ENCODE assay signal across 22 cellular contexts in the genomic region with DNA sequence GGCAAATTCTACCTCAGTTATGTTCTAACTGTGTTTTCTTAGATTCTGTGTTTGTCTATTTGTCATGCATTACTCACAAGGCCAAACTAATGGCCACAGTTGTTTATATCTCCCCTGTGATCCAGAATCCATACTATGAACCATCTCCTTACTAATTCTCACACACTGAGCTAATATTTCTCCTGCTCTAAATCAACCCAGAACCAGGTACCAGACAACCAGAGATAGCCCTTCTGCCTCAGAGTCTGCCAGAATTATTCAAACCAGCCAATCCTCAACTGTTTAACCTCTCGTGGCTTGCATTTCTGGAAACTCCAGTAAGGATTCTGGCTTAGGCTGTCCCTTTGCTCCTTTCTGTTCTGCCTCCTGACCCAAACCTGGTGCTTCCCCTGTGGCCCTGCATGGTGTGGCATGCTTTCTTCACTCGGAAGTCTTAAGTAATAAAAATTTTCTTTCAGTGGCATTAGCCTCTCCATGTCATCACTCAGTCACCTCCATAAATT. TPM values are rescaled to one million over a fixed set of nuclear protein-coding genes. Genes with fewer than 3 reads are reported as not detected.
DNase-seq lines count a peak whose midpoint lies in the region; ATAC-seq and TF ChIP-seq lines count a peak whose summit lies in the region.
"Had no signal": no experiment of that assay in that cellular context is flagged by ENCODE, and none has a peak within 500 bp of the region (broad histone marks: within the 10 kb centered on the region; RNA-seq: fewer than 3 reads in every experiment).

No MANE protein-coding gene starts in this region.

- TF ChIP-seq POLR2A in gastroesophageal sphincter (IDR thresholded peaks at IDR 0.05): no peak

- H3K36me3 Mint-ChIP-seq in activated CD4-positive, alpha-beta T cell treated with anti-CD3 and anti-CD28 coated beads for 36 hours (ENCODE audit: low read depth): no peaks in the 10 kb centered on the region
- H3K36me3 Mint-ChIP-seq in activated T-helper 1 cell treated with anti-CD3 and anti-CD28 coated beads, Interleukin-12 subunit alpha, Interleukin-12 subunit beta, Interleukin-2, Interleukin-4 antibody, amounts not matched to agents 30 ng/mL and 10 ng/mL and 1 ng/mL, durations not matched to agents 14 hours and 24 hours and 36 hours (ENCODE audit: low read depth): no peaks in the 10 kb centered on the region
- H3K36me3 Mint-ChIP-seq in naive thymus-derived CD4-positive, alpha-beta T cell: peaks cover 0 to 5% (median 0%) of the 10 kb centered on the region in 5 donors

- POLR2A ChIA-PET in activated CD4-positive, alpha-beta T cell treated with anti-CD3 and anti-CD28 coated beads for 36 hours (lab: Charles Lee): no interaction called here
- POLR2A ChIA-PET in naive thymus-derived CD4-positive, alpha-beta T cell (lab: Charles Lee): no interaction called here

- 58 to 71% methylated on average over 1 to 2 of the region's 2 CpGs for WGBS in gastroesophageal sphincter (ENCODE audit: low coverage in 1 of 2), 2 donors

- DNase-seq in activated CD4-positive, alpha-beta T cell treated with anti-CD3 and anti-CD28 coated beads for 36 hours: no peak
- no peak for DNase-seq in activated CD4-positive, alpha-beta T cell treated with anti-CD3 and anti-CD28 coated beads, Interleukin-2, amount 50 U/mL, for 1 hour
- peak; percentile 60 for DNase-seq in HCEC 1CT
- DNase-seq in activated T-helper 1 cell treated with anti-CD3 and anti-CD28 coated beads, Interleukin-12 subunit alpha, Interleukin-12 subunit beta, Interleukin-2, Interleukin-4 antibody, amounts not matched to agents 30 ng/mL and 10 ng/mL and 1 ng/mL, durations not matched to agents 14 hours and 24 hours and 36 hours (ENCODE audit: low spot score): no peak
- no peak for DNase-seq in naive thymus-derived CD4-positive, alpha-beta T cell
- no peak for DNase-seq in stimulated activated CD4-positive, alpha-beta T cell treated with anti-CD3 and anti-CD28 coated beads, Interleukin-2, amount 100 ng/mL, for 24 hours
- DNase-seq in left lobe of liver (ENCODE audit: low spot score): no peak
- DNase-seq: activated B cell treated with CpG ODN at 0.5 μM for 24 hours; CD4-positive, alpha-beta T cell; DND-41; hypothalamus; left cardiac atrium; NCI-H1436; NCI-H226; sigmoid colon; stimulated activated CD4-positive, alpha-beta T cell treated with anti-CD3 and anti-CD28 coated beads, Interleukin-4, amount 100 ng/mL, for 24 hours; stimulated activated CD8-positive, alpha-beta memory T cell treated with anti-CD3 and anti-CD28 coated beads, Interleukin-4, amount 100 ng/mL, for 48 hours; transverse colon had no signal

- intact Hi-C loops in activated CD4-positive, alpha-beta T cell treated with anti-CD3 and anti-CD28 coated beads for 36 hours (cut with DNase I, micrococcal nuclease): no loop called here
- intact Hi-C loops in activated T-helper 1 cell treated with anti-CD3 and anti-CD28 coated beads, Interleukin-12 subunit alpha, Interleukin-12 subunit beta, Interleukin-2, Interleukin-4 antibody, amounts not matched to agents 30 ng/mL and 10 ng/mL and 1 ng/mL, durations not matched to agents 14 hours and 24 hours and 36 hours (cut with micrococcal nuclease): loop anchor here (5.0 kb wide), 1 partner anchor 194 kb away; no protein-coding TSS in a partner anchor
- intact Hi-C loops in naive thymus-derived CD4-positive, alpha-beta T cell (cut with micrococcal nuclease): loop anchor here (1.0 to 5.0 kb wide), 3 partner anchors 70 to 364 kb away; no protein-coding TSS in a partner anchor

- no peaks in the 10 kb centered on the region for H3K27me3 Mint-ChIP-seq in activated CD4-positive, alpha-beta T cell treated with anti-CD3 and anti-CD28 coated beads for 36 hours
- peaks cover 6% of the 10 kb centered on the region for H3K27me3 Mint-ChIP-seq in activated T-helper 1 cell treated with anti-CD3 and anti-CD28 coated beads, Interleukin-12 subunit alpha, Interleukin-12 subunit beta, Interleukin-2, Interleukin-4 antibody, amounts not matched to agents 30 ng/mL and 10 ng/mL and 1 ng/mL, durations not matched to agents 14 hours and 24 hours and 36 hours (ENCODE audit: insufficient read depth)
- H3K27me3 Mint-ChIP-seq in naive thymus-derived CD4-positive, alpha-beta T cell: peaks cover 0 to 5% (median 0%) of the 10 kb centered on the region in 5 donors
- H3K27me3 Mint-ChIP-seq: activated B cell treated with CpG ODN at 0.5 μM for 24 hours; CD4-positive, alpha-beta T cell had no signal

- H3K4me1 ChIP-seq in naive thymus-derived CD4-positive, alpha-beta T cell (ENCODE audit: control insufficient read depth in 2 of 2, insufficient read depth in 2 of 2, low read length in 2 of 2): no peaks in the 10 kb centered on the region
- H3K4me1 ChIP-seq in gastroesophageal sphincter: no peaks in the 10 kb centered on the region
- H3K4me1 ChIP-seq: sigmoid colon, transverse colon had no signal

- H3K4me1 Mint-ChIP-seq in activated CD4-positive, alpha-beta T cell treated with anti-CD3 and anti-CD28 coated beads for 36 hours: peaks cover 11% of the 10 kb centered on the region
- H3K4me1 Mint-ChIP-seq in activated T-helper 1 cell treated with anti-CD3 and anti-CD28 coated beads, Interleukin-12 subunit alpha, Interleukin-12 subunit beta, Interleukin-2, Interleukin-4 antibody, amounts not matched to agents 30 ng/mL and 10 ng/mL and 1 ng/mL, durations not matched to agents 14 hours and 24 hours and 36 hours (ENCODE audit: low read depth): peaks cover 13% of the 10 kb centered on the region
- H3K4me1 Mint-ChIP-seq in naive thymus-derived CD4-positive, alpha-beta T cell: peaks cover 5 to 14% (median 13%) of the 10 kb centered on the region in 7 donors
- H3K4me1 Mint-ChIP-seq: activated B cell treated with CpG ODN at 0.5 μM for 24 hours had no signal

- no peak overlapping the region for H3K4me3 ChIP-seq in naive thymus-derived CD4-positive, alpha-beta T cell (ENCODE audit: low read length)
- no peak overlapping the region for H3K4me3 ChIP-seq in gastroesophageal sphincter
- H3K4me3 ChIP-seq: sigmoid colon, transverse colon had no signal

- H3K27ac ChIP-seq in naive thymus-derived CD4-positive, alpha-beta T cell (ENCODE audit: low read depth, low read length): no peak overlapping the region
- no peak overlapping the region for H3K27ac ChIP-seq in gastroesophageal sphincter
- H3K27ac ChIP-seq: sigmoid colon, transverse colon had no signal

- ATAC-seq in activated CD4-positive, alpha-beta T cell treated with anti-CD3 and anti-CD28 coated beads for 36 hours: peak; percentile 39
- ATAC-seq in naive thymus-derived CD4-positive, alpha-beta T cell: no peak
- ATAC-seq in gastroesophageal sphincter: no peak
- no peak for ATAC-seq in left lobe of liver
- ATAC-seq: left cardiac atrium, Right ventricle myocardium inferior had no signal

- no peaks in the 10 kb centered on the region for H3K27me3 ChIP-seq in naive thymus-derived CD4-positive, alpha-beta T cell (ENCODE audit: control insufficient read depth in 2 of 2, insufficient read depth in 2 of 2, low read length in 2 of 2)
- no peaks in the 10 kb centered on the region for H3K27me3 ChIP-seq in gastroesophageal sphincter
- H3K27me3 ChIP-seq: sigmoid colon, transverse colon had no signal

- TF ChIP-seq CTCF in gastroesophageal sphincter (IDR thresholded peaks at IDR 0.05): no peak

- CTCF ChIA-PET in activated CD4-positive, alpha-beta T cell treated with anti-CD3 and anti-CD28 coated beads for 36 hours (lab: Charles Lee): interaction anchor here (0.8 to 1.4 kb wide), 3 partner anchors 12 to 28 kb away, joined by 3 to 5 read pairs (median 4); no protein-coding TSS in a partner anchor
- CTCF ChIA-PET in naive thymus-derived CD4-positive, alpha-beta T cell (lab: Charles Lee): interaction anchor here (0.8 to 2.1 kb wide), 3 partner anchors 69 to 193 kb away, joined by 4 to 15 read pairs (median 5); no protein-coding TSS in a partner anchor

- no peak overlapping the region for H3K4me3 Mint-ChIP-seq in activated CD4-positive, alpha-beta T cell treated with anti-CD3 and anti-CD28 coated beads for 36 hours
- H3K4me3 Mint-ChIP-seq in activated T-helper 1 cell treated with anti-CD3 and anti-CD28 coated beads, Interleukin-12 subunit alpha, Interleukin-12 subunit beta, Interleukin-2, Interleukin-4 antibody, amounts not matched to agents 30 ng/mL and 10 ng/mL and 1 ng/mL, durations not matched to agents 14 hours and 24 hours and 36 hours: peak overlapping the region; percentile 22
- H3K4me3 Mint-ChIP-seq in naive thymus-derived CD4-positive, alpha-beta T cell: peak overlapping the region in 7 of 10 donors; percentile 23 to 79 (median 62)
- H3K4me3 Mint-ChIP-seq: activated B cell treated with CpG ODN at 0.5 μM for 24 hours had no signal

- no peaks in the 10 kb centered on the region for H3K36me3 ChIP-seq in naive thymus-derived CD4-positive, alpha-beta T cell (ENCODE audit: control insufficient read depth in 2 of 3, insufficient read depth in 3 of 3, low read length in 3 of 3)
- H3K36me3 ChIP-seq in gastroesophageal sphincter: no peaks in the 10 kb centered on the region
- H3K36me3 ChIP-seq: sigmoid colon, transverse colon had no signal

- no peaks in the 10 kb centered on the region for H3K9me3 Mint-ChIP-seq in activated CD4-positive, alpha-beta T cell treated with anti-CD3 and anti-CD28 coated beads for 36 hours (ENCODE audit: low read depth)
- H3K9me3 Mint-ChIP-seq in activated T-helper 1 cell treated with anti-CD3 and anti-CD28 coated beads, Interleukin-12 subunit alpha, Interleukin-12 subunit beta, Interleukin-2, Interleukin-4 antibody, amounts not matched to agents 30 ng/mL and 10 ng/mL and 1 ng/mL, durations not matched to agents 14 hours and 24 hours and 36 hours: no peaks in the 10 kb centered on the region
- H3K9me3 Mint-ChIP-seq in naive thymus-derived CD4-positive, alpha-beta T cell: no peaks in the 10 kb centered on the region
- H3K9me3 Mint-ChIP-seq: activated B cell treated with CpG ODN at 0.5 μM for 24 hours; CD4-positive, alpha-beta T cell had no signal

- no peak overlapping the region for H3K27ac Mint-ChIP-seq in activated CD4-positive, alpha-beta T cell treated with anti-CD3 and anti-CD28 coated beads for 36 hours
- H3K27ac Mint-ChIP-seq in activated T-helper 1 cell treated with anti-CD3 and anti-CD28 coated beads, Interleukin-12 subunit alpha, Interleukin-12 subunit beta, Interleukin-2, Interleukin-4 antibody, amounts not matched to agents 30 ng/mL and 10 ng/mL and 1 ng/mL, durations not matched to agents 14 hours and 24 hours and 36 hours: no peak overlapping the region
- peak overlapping the region in 7 of 9 donors; percentile 14 to 81 (median 53) for H3K27ac Mint-ChIP-seq in naive thymus-derived CD4-positive, alpha-beta T cell
- H3K27ac Mint-ChIP-seq: activated B cell treated with CpG ODN at 0.5 μM for 24 hours; CD4-positive, alpha-beta T cell had no signal

- H3K9me3 ChIP-seq in naive thymus-derived CD4-positive, alpha-beta T cell (ENCODE audit: control insufficient read depth in 2 of 3, low read length in 3 of 3): no peaks in the 10 kb centered on the region
- H3K9me3 ChIP-seq in gastroesophageal sphincter: no peaks in the 10 kb centered on the region
- H3K9me3 ChIP-seq: sigmoid colon, transverse colon had no signal

- TF ChIP-seq EP300 in gastroesophageal sphincter (IDR thresholded peaks at IDR 0.05): no peak

RNA-seq across cellular contexts. Expression of gene EFCAB5, which starts 59.4 kb away (rescaled TPM):
- under 1 TPM; 0.27 to 0.54 TPM for total RNA-seq in activated CD4-positive, alpha-beta T cell treated with anti-CD3 and anti-CD28 coated beads for 36 hours
- 0.60 and 0.78 TPM in 2 replicates for total RNA-seq in activated T-helper 1 cell treated with anti-CD3 and anti-CD28 coated beads, Interleukin-12 subunit alpha, Interleukin-12 subunit beta, Interleukin-2, Interleukin-4 antibody, amounts not matched to agents 30 ng/mL and 10 ng/mL and 1 ng/mL, durations not matched to agents 14 hours and 24 hours and 36 hours
- total RNA-seq in naive thymus-derived CD4-positive, alpha-beta T cell: 1 to 10 TPM in 3 of 5 experiments, under 1 TPM in 2; 0.37 to 2.4 (median 1.1) TPM
- under 1 TPM in 1 of 2 donors, not detected in 1; 0.25 TPM for polyA plus RNA-seq in naive thymus-derived CD4-positive, alpha-beta T cell
- total RNA-seq in gastroesophageal sphincter (1 to 10 TPM in 1 of 4 donors, under 1 TPM in 1, not detected in 2; 0.27 to 2.8 TPM), left lobe of liver (not detected)
- total RNA-seq: A172, cardiac septum, Right ventricle myocardium inferior had no signal

Comparison
In these comparisons a context has a peak if more than half of its experiments do, and no peak if none do; other contexts are left out.
1. H3K27ac Mint-ChIP-seq: peak in naive thymus-derived CD4-positive, alpha-beta T cell (7 of 9); none in activated CD4-positive, alpha-beta T cell treated with anti-CD3 and anti-CD28 coated beads for 36 hours (single experiment) and activated T-helper 1 cell treated with anti-CD3 and anti-CD28 coated beads, Interleukin-12 subunit alpha, Interleukin-12 subunit beta, Interleukin-2, Interleukin-4 antibody, amounts not matched to agents 30 ng/mL and 10 ng/mL and 1 ng/mL, durations not matched to agents 14 hours and 24 hours and 36 hours (single experiment).
2. intact Hi-C loops: an anchor here in activated T-helper 1 cell treated with anti-CD3 and anti-CD28 coated beads, Interleukin-12 subunit alpha, Interleukin-12 subunit beta, Interleukin-2, Interleukin-4 antibody, amounts not matched to agents 30 ng/mL and 10 ng/mL and 1 ng/mL, durations not matched to agents 14 hours and 24 hours and 36 hours (5.0 kb wide) and naive thymus-derived CD4-positive, alpha-beta T cell (1.0 to 5.0 kb wide); none called in activated CD4-positive, alpha-beta T cell treated with anti-CD3 and anti-CD28 coated beads for 36 hours.